28 cellular contexts compared by ENCODE assay signal in genomic region chr7:42561797-42562196, GRCh38.
"Had no signal": no experiment of that assay in that cellular context is flagged by ENCODE, and none has a peak within 500 bp of the region (broad histone marks: within the 10 kb centered on the region; RNA-seq: fewer than 3 reads in every experiment).

No MANE protein-coding gene starts in this region.

- FAIRE-seq: TTC549 had no signal

- H3K36me3 ChIP-seq: ascending aorta had no signal

- H3K27ac ChIP-seq: ascending aorta, VCaP had no signal

- H3K27me3 ChIP-seq: ascending aorta had no signal

- H3K4me3 ChIP-seq: ascending aorta had no signal

- H3K4me1 ChIP-seq: ascending aorta had no signal

- DNase-seq: activated B cell treated with CpG ODN at 0.5 μM for 24 hours; activated CD4-positive, alpha-beta memory T cell treated with anti-CD3 and anti-CD28 coated beads for 36 hours; activated CD4-positive, alpha-beta T cell treated with anti-CD3 and anti-CD28 coated beads for 4 hours; activated CD4-positive, alpha-beta T cell treated with anti-CD3 and anti-CD28 coated beads, Interleukin-2, amount 10 ng/mL, durations not matched to agents 24 days and 14 days; activated CD4-positive, alpha-beta T cell treated with anti-CD3 and anti-CD28 coated beads, Interleukin-2, amount 50 U/mL, for 1 hour; activated CD4-positive, alpha-beta T cell treated with anti-CD3 and anti-CD28 coated beads, Interleukin-2, amount 50 U/mL, for 4 hours; activated CD4-positive, CD25-positive, alpha-beta regulatory T cell treated with anti-CD3 and anti-CD28 coated beads, Interleukin-2, amount 50 U/mL, for 72 hours; activated CD8-positive, alpha-beta memory T cell treated with anti-CD3 and anti-CD28 coated beads, Interleukin-2, amount 50 U/mL, for 4 hours; activated CD8-positive, alpha-beta T cell treated with anti-CD3 and anti-CD28 coated beads for 36 hours; activated effector memory CD4-positive, alpha-beta T cell treated with anti-CD3 and anti-CD28 coated beads, Interleukin-2, amount 50 U/mL, for 16 hours; activated naive CD4-positive, alpha-beta T cell treated with anti-CD3 and anti-CD28 coated beads, Interleukin-2, amount 10 ng/mL, durations not matched to agents 7 days and 5 days; activated naive CD4-positive, alpha-beta T cell treated with Interleukin-2 at 50 U/mL for 16 hours; activated naive CD8-positive, alpha-beta T cell treated with anti-CD3 and anti-CD28 coated beads, Interleukin-2, amount 10 ng/mL, durations not matched to agents 7 days and 5 days; activated naive CD8-positive, alpha-beta T cell treated with anti-CD3 and anti-CD28 coated beads, Interleukin-2, amount 50 U/mL, for 24 hours; activated T-cell treated with anti-CD3 and anti-CD28 coated beads for 4 hours; activated T-cell treated with anti-CD3 and anti-CD28 coated beads, Interleukin-2, amount 50 U/mL, for 1 hour; activated T-cell treated with anti-CD3 and anti-CD28 coated beads, Interleukin-2, amount 50 U/mL, for 4 hours; activated T-cell treated with anti-CD3 and anti-CD28 coated beads, Interleukin-2, amount 50 U/mL, for 72 hours; amygdala; anterior cingulate cortex; central memory CD4-positive, alpha-beta T cell; SW 1271; T-helper 1 cell; T-helper 2 cell; T-helper 9 cell had no signal
